ENCODE assay signal across 1 cellular context in genomic region chr2:78260861-78261260, GRCh38.
A peak's percentile ranks its signal among the peaks of the same experiment; 100 is the strongest.
TF ChIP-seq lines count a peak whose summit lies in the region.

No MANE protein-coding gene starts in this region.

TF ChIP-seq in HepG2, 621 proteins besides CTCF, POLR2A, EP300 and RAD21 (continued from another document and continues in another):
- TF ChIP-seq ZSCAN5A (CRISPR knock-in tag; IDR thresholded peaks at IDR 0.05; ENCODE audit: borderline replicate concordance) (peak; percentile 37; the same call in 1 of the 2 replicates), GATAD1 (CRISPR knock-in tag; IDR thresholded peaks at IDR 0.05) (peak; percentile 43; the same call in 1 of the 2 replicates), TCF12 (IDR thresholded peaks at IDR 0.05) (no peak), TCF12 (CRISPR knock-in tag; IDR thresholded peaks at IDR 0.05) (0 out of 2 replicates have a peak, but pooled peaks have one; percentile 56), ZC3H4 (CRISPR knock-in tag; IDR thresholded peaks at IDR 0.05; ENCODE audit: borderline replicate concordance) (no peak), SP5 (CRISPR knock-in tag; IDR thresholded peaks at IDR 0.05; ENCODE audit: borderline replicate concordance, low read depth) (peak; percentile 94), ZFP41 (CRISPR knock-in tag; IDR thresholded peaks at IDR 0.05; ENCODE audit: borderline replicate concordance) (no peak), RBM22 (optimal IDR thresholded peaks at IDR 0.05; ENCODE audit: low read length) (peak; percentile 41), ZNF281 (CRISPR knock-in tag; IDR thresholded peaks at IDR 0.05; ENCODE audit: borderline replicate concordance) (peak; percentile 63; the same call in 1 of the 2 replicates), ZNF10 (CRISPR knock-in tag; IDR thresholded peaks at IDR 0.05; ENCODE audit: borderline replicate concordance, low read depth) (no peak), STAT5B (CRISPR knock-in tag; IDR thresholded peaks at IDR 0.05) (no peak), PBX2 (CRISPR knock-in tag; IDR thresholded peaks at IDR 0.05) (no peak), REXO4 (CRISPR knock-in tag; IDR thresholded peaks at IDR 0.05; ENCODE audit: borderline replicate concordance) (no peak), SATB2 (CRISPR knock-in tag; IDR thresholded peaks at IDR 0.05) (no peak), FOXA1 (IDR thresholded peaks at IDR 0.05) (peak; percentile 98), FOXA1 (CRISPR knock-in tag; IDR thresholded peaks at IDR 0.05) (peak; percentile 96), TBX3 (IDR thresholded peaks at IDR 0.05; ENCODE audit: borderline replicate concordance) (peak; percentile 97), SOX13 (IDR thresholded peaks at IDR 0.05) (peak; percentile 86), SOX13 (CRISPR knock-in tag; conservative IDR thresholded peaks at IDR 0.05 in 1 of 2, IDR thresholded peaks at IDR 0.05 in 1 of 2) (peak in 1 of 2 experiments; percentile 98; a peak in 2 of 4 replicates), ZNF724P (CRISPR knock-in tag; IDR thresholded peaks at IDR 0.05; ENCODE audit: borderline replicate concordance) (no peak), ZSCAN9 (CRISPR knock-in tag; IDR thresholded peaks at IDR 0.05; ENCODE audit: borderline replicate concordance) (peak; percentile 64; the same call in 1 of the 2 replicates), ZBTB4 (CRISPR knock-in tag; IDR thresholded peaks at IDR 0.05; ENCODE audit: borderline replicate concordance) (no peak), SRF (IDR thresholded peaks at IDR 0.05; ENCODE audit: low read depth, low read length) (no peak), ATF4 (CRISPR knock-in tag; IDR thresholded peaks at IDR 0.05) (no peak), ZFP1 (CRISPR knock-in tag; IDR thresholded peaks at IDR 0.05) (0 out of 2 replicates have a peak, but pooled peaks have one; percentile 74), ZNF557 (CRISPR knock-in tag; IDR thresholded peaks at IDR 0.05) (no peak), ATF2 (CRISPR knock-in tag; IDR thresholded peaks at IDR 0.05) (peak; percentile 61), ZNF446 (CRISPR knock-in tag; IDR thresholded peaks at IDR 0.05) (no peak), PTBP1 (IDR thresholded peaks at IDR 0.05; ENCODE audit: low read depth, low read length, poor library complexity, severe bottlenecking) (no peak), ZNF441 (CRISPR knock-in tag; IDR thresholded peaks at IDR 0.05; ENCODE audit: borderline replicate concordance) (0 out of 2 replicates have a peak, but pooled peaks have one; percentile 25), ZNF670 (CRISPR knock-in tag; IDR thresholded peaks at IDR 0.05; ENCODE audit: borderline replicate concordance) (peak; percentile 60; the same call in 1 of the 2 replicates), ZNF737 (CRISPR knock-in tag; IDR thresholded peaks at IDR 0.05; ENCODE audit: borderline replicate concordance) (no peak), CENPBD1 (CRISPR knock-in tag; IDR thresholded peaks at IDR 0.05; ENCODE audit: borderline replicate concordance, low read depth) (no peak), DR1 (CRISPR knock-in tag; IDR thresholded peaks at IDR 0.05) (no peak), ZNF317 (CRISPR knock-in tag; IDR thresholded peaks at IDR 0.05) (peak; percentile 48; the same call in 1 of the 2 replicates), ZNF691 (CRISPR knock-in tag; IDR thresholded peaks at IDR 0.05; ENCODE audit: borderline replicate concordance, low read depth) (no peak), ZNF652 (CRISPR knock-in tag; IDR thresholded peaks at IDR 0.05; ENCODE audit: borderline replicate concordance, low read depth) (peak; percentile 22; the same call in 1 of the 2 replicates), SPEN (CRISPR knock-in tag; IDR thresholded peaks at IDR 0.05; ENCODE audit: low read depth) (no peak), SOX6 (IDR thresholded peaks at IDR 0.05) (no peak), SOX6 (CRISPR knock-in tag; IDR thresholded peaks at IDR 0.05) (peak; percentile 97), SSRP1 (CRISPR knock-in tag; IDR thresholded peaks at IDR 0.05) (peak; percentile 76; the same call in 1 of the 2 replicates), TIGD3 (CRISPR knock-in tag; IDR thresholded peaks at IDR 0.05; ENCODE audit: borderline replicate concordance) (no peak), ZNF292 (CRISPR knock-in tag; IDR thresholded peaks at IDR 0.05; ENCODE audit: borderline replicate concordance, low read depth) (peak; percentile 49; the same call in 1 of the 2 replicates), ZMYM2 (CRISPR knock-in tag; IDR thresholded peaks at IDR 0.05) (no peak), E2F1 (CRISPR knock-in tag; IDR thresholded peaks at IDR 0.05) (no peak), PLRG1 (conservative IDR thresholded peaks at IDR 0.05) (no peak), ZNF614 (CRISPR knock-in tag; IDR thresholded peaks at IDR 0.05; ENCODE audit: borderline replicate concordance) (peak; percentile 89), CREM (IDR thresholded peaks at IDR 0.05) (peak; percentile 87), CREM (CRISPR knock-in tag; IDR thresholded peaks at IDR 0.05) (no peak), ZNF337 (CRISPR knock-in tag; IDR thresholded peaks at IDR 0.05; ENCODE audit: borderline replicate concordance, low read depth) (no peak), ZNF530 (CRISPR knock-in tag; IDR thresholded peaks at IDR 0.05; ENCODE audit: low read depth) (no peak), ATF7-NPFF (CRISPR knock-in tag; IDR thresholded peaks at IDR 0.05; ENCODE audit: low read depth) (no peak), HDAC1 (CRISPR knock-in tag; IDR thresholded peaks at IDR 0.05) (peak; percentile 81), MIXL1 (CRISPR knock-in tag; IDR thresholded peaks at IDR 0.05) (peak; percentile 89), ELF4 (CRISPR knock-in tag; IDR thresholded peaks at IDR 0.05; ENCODE audit: borderline replicate concordance) (no peak), MED13 (CRISPR knock-in tag; IDR thresholded peaks at IDR 0.05) (no peak), MIER2 (CRISPR knock-in tag; IDR thresholded peaks at IDR 0.05) (0 out of 2 replicates have a peak, but pooled peaks have one; percentile 25)
